Comparison of ENCODE assay signal across 8 cellular contexts in genomic region chr22:41762980-41763779, GRCh38. TPM values are rescaled to one million over a fixed set of nuclear protein-coding genes. Genes with fewer than 3 reads are reported as not detected.
A peak's percentile ranks its signal among the peaks of the same experiment; 100 is the strongest.
DNase-seq lines count a peak whose midpoint lies in the region; ATAC-seq and TF ChIP-seq lines count a peak whose summit lies in the region.

No MANE protein-coding gene starts in this region.

- no peak overlapping the region for H3K4me3 Mint-ChIP-seq in activated CD8-positive, alpha-beta memory T cell treated with anti-CD3 and anti-CD28 coated beads, Interleukin-2, amount 10 ng/mL, durations not matched to agents 7 days and 5 days

- H3K36me3 Mint-ChIP-seq in activated CD8-positive, alpha-beta memory T cell treated with anti-CD3 and anti-CD28 coated beads, Interleukin-2, amount 10 ng/mL, durations not matched to agents 7 days and 5 days, result no peaks in the 10 kb centered on the region

- no peaks in the 10 kb centered on the region for H3K9me3 Mint-ChIP-seq in activated CD8-positive, alpha-beta memory T cell treated with anti-CD3 and anti-CD28 coated beads, Interleukin-2, amount 10 ng/mL, durations not matched to agents 7 days and 5 days (ENCODE audit: low read depth)

- H3K4me3 ChIP-seq in GM06990 (replicated peaks; ENCODE audit: low read depth, low read length), result no peak overlapping the region

- peak; percentile 85 for TF ChIP-seq CTCF in GM06990 (IDR thresholded peaks at IDR 0.05; ENCODE audit: insufficient read depth, low read length, poor library complexity, severe bottlenecking)

- H3K27ac Mint-ChIP-seq in activated CD8-positive, alpha-beta memory T cell treated with anti-CD3 and anti-CD28 coated beads, Interleukin-2, amount 10 ng/mL, durations not matched to agents 7 days and 5 days, result no peak overlapping the region

- ATAC-seq in activated CD8-positive, alpha-beta memory T cell treated with anti-CD3 and anti-CD28 coated beads, Interleukin-2, amount 10 ng/mL, durations not matched to agents 7 days and 5 days, result no peak
- ATAC-seq in GM18907 (IDR thresholded peaks at IDR 0.05; ENCODE audit: unreplicated experiment) (no peak), GM18520 (IDR thresholded peaks at IDR 0.05; ENCODE audit: unreplicated experiment) (no peak)

- no peaks in the 10 kb centered on the region for H3K27me3 Mint-ChIP-seq in activated CD8-positive, alpha-beta memory T cell treated with anti-CD3 and anti-CD28 coated beads, Interleukin-2, amount 10 ng/mL, durations not matched to agents 7 days and 5 days

- peaks cover 3% of the 10 kb centered on the region for H3K4me1 Mint-ChIP-seq in activated CD8-positive, alpha-beta memory T cell treated with anti-CD3 and anti-CD28 coated beads, Interleukin-2, amount 10 ng/mL, durations not matched to agents 7 days and 5 days

- no peaks in the 10 kb centered on the region for H3K27me3 ChIP-seq in GM06990 (replicated peaks; ENCODE audit: control insufficient read depth, insufficient read depth, low read length)

- H3K36me3 ChIP-seq in GM06990 (ENCODE audit: control insufficient read depth, insufficient read depth, low read length), result no peaks in the 10 kb centered on the region

- CTCF ChIA-PET in activated CD8-positive, alpha-beta memory T cell treated with anti-CD3 and anti-CD28 coated beads, Interleukin-2, amount 10 ng/mL, durations not matched to agents 7 days and 5 days (lab: Charles Lee), result interaction anchor here (1.3 kb wide), 1 partner anchor 66 kb away, joined by 5 read pairs; no protein-coding TSS in a partner anchor

- DNase-seq in GM06990 (ENCODE audit: extremely low read depth, insufficient read length) (peak; percentile 45), NAMALWA (ENCODE audit: low spot score) (peak; percentile 70), iPS-NIHi11 (ENCODE audit: low spot score) (peak; percentile 70), dedifferentiated amniotic fluid mesenchymal stem cell (ENCODE audit: extremely low spot score) (no peak), COLO829 (ENCODE audit: low spot score) (no peak)
- peak; percentile 49 for DNase-seq in activated CD8-positive, alpha-beta memory T cell treated with anti-CD3 and anti-CD28 coated beads, Interleukin-2, amount 10 ng/mL, durations not matched to agents 7 days and 5 days

RNA-seq across cellular contexts. Expression of gene CCDC134, which starts 37.3 kb away (rescaled TPM):
- 10 to 100 TPM; 25.3 to 27.9 TPM for total RNA-seq in activated CD8-positive, alpha-beta memory T cell treated with anti-CD3 and anti-CD28 coated beads, Interleukin-2, amount 10 ng/mL, durations not matched to agents 7 days and 5 days

Comparison
In these comparisons a context has a peak if more than half of its experiments do, and no peak if none do; other contexts are left out.
1. DNase-seq: peak in GM06990 (single experiment), NAMALWA (single experiment), activated CD8-positive, alpha-beta memory T cell treated with anti-CD3 and anti-CD28 coated beads, Interleukin-2, amount 10 ng/mL, durations not matched to agents 7 days and 5 days (single experiment) and iPS-NIHi11 (single experiment); none in dedifferentiated amniotic fluid mesenchymal stem cell (single experiment) and COLO829 (single experiment).